1 cellular context compared by ENCODE assay signal in the genomic region with DNA sequence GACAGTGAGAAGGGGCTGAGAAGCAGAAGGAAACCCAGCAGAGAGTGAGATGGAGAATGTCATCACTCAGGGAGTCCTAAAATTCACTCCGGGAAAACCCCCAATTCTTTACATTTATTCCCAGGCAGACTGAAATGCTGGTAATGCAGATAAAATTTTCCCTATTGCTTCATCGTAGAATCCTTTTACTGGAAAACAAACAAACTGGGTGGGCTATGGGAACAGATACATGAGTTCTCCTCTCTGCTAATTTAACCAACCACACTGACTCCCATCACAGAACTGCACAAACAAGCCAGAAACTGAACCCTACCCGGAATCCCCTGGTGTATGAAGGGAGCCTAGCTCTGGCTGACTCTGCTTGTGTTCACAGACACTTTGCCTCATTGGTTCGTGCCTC.
TF ChIP-seq lines count a peak whose summit lies in the region.

No MANE protein-coding gene starts in this region.

TF ChIP-seq in SK-N-SH treated with all-trans-retinoic acid at 6 μM for 48 hours, 23 proteins besides CTCF, POLR2A, EP300 and RAD21 (continued from another document):
- TF ChIP-seq, protein P1, sequence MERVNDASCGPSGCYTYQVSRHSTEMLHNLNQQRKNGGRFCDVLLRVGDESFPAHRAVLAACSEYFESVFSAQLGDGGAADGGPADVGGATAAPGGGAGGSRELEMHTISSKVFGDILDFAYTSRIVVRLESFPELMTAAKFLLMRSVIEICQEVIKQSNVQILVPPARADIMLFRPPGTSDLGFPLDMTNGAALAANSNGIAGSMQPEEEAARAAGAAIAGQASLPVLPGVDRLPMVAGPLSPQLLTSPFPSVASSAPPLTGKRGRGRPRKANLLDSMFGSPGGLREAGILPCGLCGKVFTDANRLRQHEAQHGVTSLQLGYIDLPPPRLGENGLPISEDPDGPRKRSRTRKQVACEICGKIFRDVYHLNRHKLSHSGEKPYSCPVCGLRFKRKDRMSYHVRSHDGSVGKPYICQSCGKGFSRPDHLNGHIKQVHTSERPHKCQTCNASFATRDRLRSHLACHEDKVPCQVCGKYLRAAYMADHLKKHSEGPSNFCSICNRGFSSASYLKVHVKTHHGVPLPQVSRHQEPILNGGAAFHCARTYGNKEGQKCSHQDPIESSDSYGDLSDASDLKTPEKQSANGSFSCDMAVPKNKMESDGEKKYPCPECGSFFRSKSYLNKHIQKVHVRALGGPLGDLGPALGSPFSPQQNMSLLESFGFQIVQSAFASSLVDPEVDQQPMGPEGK (CRISPR knock-in tag; IDR thresholded peaks at IDR 0.05; ENCODE audit: borderline replicate concordance) = no peak
- no peak for TF ChIP-seq TCF4 (CRISPR knock-in tag; IDR thresholded peaks at IDR 0.05; ENCODE audit: borderline replicate concordance)
- TF ChIP-seq SNAI2 (CRISPR knock-in tag; IDR thresholded peaks at IDR 0.05) = no peak
- no peak for TF ChIP-seq TOX (CRISPR knock-in tag; IDR thresholded peaks at IDR 0.05; ENCODE audit: borderline replicate concordance)
- TF ChIP-seq, protein P2, sequence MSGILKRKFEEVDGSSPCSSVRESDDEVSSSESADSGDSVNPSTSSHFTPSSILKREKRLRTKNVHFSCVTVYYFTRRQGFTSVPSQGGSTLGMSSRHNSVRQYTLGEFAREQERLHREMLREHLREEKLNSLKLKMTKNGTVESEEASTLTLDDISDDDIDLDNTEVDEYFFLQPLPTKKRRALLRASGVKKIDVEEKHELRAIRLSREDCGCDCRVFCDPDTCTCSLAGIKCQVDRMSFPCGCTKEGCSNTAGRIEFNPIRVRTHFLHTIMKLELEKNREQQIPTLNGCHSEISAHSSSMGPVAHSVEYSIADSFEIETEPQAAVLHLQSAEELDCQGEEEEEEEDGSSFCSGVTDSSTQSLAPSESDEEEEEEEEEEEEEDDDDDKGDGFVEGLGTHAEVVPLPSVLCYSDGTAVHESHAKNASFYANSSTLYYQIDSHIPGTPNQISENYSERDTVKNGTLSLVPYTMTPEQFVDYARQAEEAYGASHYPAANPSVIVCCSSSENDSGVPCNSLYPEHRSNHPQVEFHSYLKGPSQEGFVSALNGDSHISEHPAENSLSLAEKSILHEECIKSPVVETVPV (CRISPR knock-in tag; IDR thresholded peaks at IDR 0.05) = no peak
TF ChIP-seq in SK-N-SH treated with all-trans-retinoic acid at 6 μM for 48 hours: peak in this region for 0.
